Comparison of ENCODE assay signal across 1 cellular context in genomic region chr2:61538920-61539559, GRCh38.
TF ChIP-seq lines count a peak whose summit lies in the region.

No MANE protein-coding gene starts in this region.

TF ChIP-seq in IMR-90, 13 proteins besides CTCF, POLR2A, EP300 and RAD21 (continued from another document):
- TF ChIP-seq CEBPB (IDR thresholded peaks at IDR 0.05; ENCODE audit: low read depth, low read length) (no peak), ELK1 (IDR thresholded peaks at IDR 0.05; ENCODE audit: borderline replicate concordance, low read depth, low read length) (no peak), MAFK (IDR thresholded peaks at IDR 0.05; ENCODE audit: low read depth, low read length) (no peak), SMC3 (IDR thresholded peaks at IDR 0.05; ENCODE audit: low read depth, low read length) (no peak), FOS (IDR thresholded peaks at IDR 0.05; ENCODE audit: low read depth, low read length) (no peak), RCOR1 (IDR thresholded peaks at IDR 0.05; ENCODE audit: insufficient replicate concordance, low read length) (no peak), MXI1 (IDR thresholded peaks at IDR 0.05; ENCODE audit: borderline replicate concordance, low read depth, low read length) (no peak)
TF ChIP-seq in IMR-90: peak in this region for 0.
